In the genomic region with DNA sequence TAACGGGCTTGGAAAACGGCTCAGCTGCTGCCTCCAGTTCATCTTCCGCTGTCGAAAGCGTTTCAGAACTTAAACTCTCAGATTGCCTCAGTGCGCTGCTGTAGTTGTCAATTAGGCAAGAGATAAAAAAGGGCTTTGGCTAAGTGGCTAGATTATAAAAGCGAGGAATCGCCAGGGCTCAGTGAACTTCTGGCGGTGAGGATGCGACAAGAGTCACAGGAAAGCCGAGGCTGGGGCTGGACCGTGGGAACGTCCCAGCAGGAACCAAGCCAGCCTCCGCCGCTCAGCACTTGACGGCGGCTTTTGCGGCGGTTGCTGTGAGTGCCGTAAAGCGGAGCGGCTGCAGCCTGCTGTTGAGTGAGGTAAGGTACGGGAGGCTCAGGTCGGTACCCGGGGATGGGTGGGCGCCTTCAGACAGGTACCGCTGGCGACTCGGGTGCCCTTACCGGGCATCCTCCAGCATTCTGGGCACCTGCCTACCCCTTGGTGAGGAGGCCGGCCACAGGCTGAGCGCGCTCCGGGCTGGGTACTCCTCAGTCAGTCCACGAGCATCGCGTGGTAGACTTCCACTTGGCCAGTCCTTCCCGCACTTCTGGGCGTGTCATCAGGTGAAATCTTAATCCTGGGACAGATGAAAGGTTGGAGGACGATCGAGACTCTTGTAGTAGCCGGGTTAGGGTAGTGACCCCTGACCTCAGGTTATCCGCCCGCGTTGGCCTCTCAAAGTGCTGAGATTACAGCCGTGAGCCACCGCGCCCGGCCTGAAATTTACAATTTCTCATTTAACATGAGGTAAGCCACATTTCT, we compare ENCODE assay signal across 8 cellular contexts. TPM values are rescaled to one million over a fixed set of nuclear protein-coding genes. Genes with fewer than 3 reads are reported as not detected.
DNase-seq lines count a peak whose midpoint lies in the region; ATAC-seq, FAIRE-seq and TF ChIP-seq lines count a peak whose summit lies in the region.

A gene (plus strand): TSS at position 328 of the 807 bp plus-strand sequence. CDS start 16,902 bp downstream, outside the sequence.

- peak; percentile 97 for ATAC-seq in GM21381 (IDR thresholded peaks at IDR 0.05; ENCODE audit: unreplicated experiment)
- peak; percentile 100 for ATAC-seq in mucosa of descending colon

- H3K4me1 ChIP-seq in OCI-LY3 (ENCODE audit: low read length) (peaks cover 6% of the 10 kb centered on the region), mucosa of descending colon (ENCODE audit: low read depth) (peaks cover 5% of the 10 kb centered on the region)

- H3K4me3 ChIP-seq in OCI-LY3 (ENCODE audit: low read length), result peak within 1 kb of the TSS; percentile 83
- peak within 1 kb of the TSS; percentile 95 for H3K4me3 ChIP-seq in epithelial cell of esophagus (ENCODE audit: low read length)
- H3K4me3 ChIP-seq in mucosa of descending colon, result peak within 1 kb of the TSS; percentile 44

- intact Hi-C loops in mucosa of descending colon (cut with DNase I, micrococcal nuclease), result no loop called here

- no peaks in the 10 kb centered on the region for H3K27me3 ChIP-seq in OCI-LY3 (ENCODE audit: low read depth, low read length)

- H4K20me1 ChIP-seq in OCI-LY3 (ENCODE audit: insufficient read depth, low read length), result no peaks in the 10 kb centered on the region

- no peak for TF ChIP-seq CTCF in OCI-LY3 (IDR thresholded peaks at IDR 0.05; ENCODE audit: low read depth, low read length)
- TF ChIP-seq CTCF in epithelial cell of esophagus (IDR thresholded peaks at IDR 0.05; ENCODE audit: insufficient read depth, low read depth, low read length, missing control alignments), result no peak
- TF ChIP-seq CTCF in mucosa of descending colon (IDR thresholded peaks at IDR 0.05), result no peak

- H3K36me3 ChIP-seq in OCI-LY3 (replicated peaks; ENCODE audit: low read depth, low read length) (peaks cover 24% of the 10 kb centered on the region), mucosa of descending colon (ENCODE audit: low read depth) (no peaks in the 10 kb centered on the region)

- H2AFZ ChIP-seq in OCI-LY3 (ENCODE audit: low read depth, low read length), result peak within 1 kb of the TSS; percentile 99

- peak; percentile 13 for FAIRE-seq in HTR-8/SVneo (lab: Jason Lieb, UNC)

- H3K27ac ChIP-seq in OCI-LY3 (ENCODE audit: low read length), result no peak within 1 kb of the TSS

- DNase-seq in D341Med (ENCODE audit: low spot score), result peak; percentile 93
- peak; percentile 84 for DNase-seq in HTR-8/SVneo (ENCODE audit: insufficient read length, low spot score)
- peak; percentile 88 for DNase-seq in activated CD8-positive, alpha-beta memory T cell treated with anti-CD3 and anti-CD28 coated beads, Interleukin-2, amount 50 U/mL, for 48 hours
- peak; percentile 87 for DNase-seq in epithelial cell of esophagus (ENCODE audit: low read depth)
- peak; percentile 92 to 95 (median 93) for DNase-seq in mucosa of descending colon
- peak; percentile 75 for DNase-seq in stimulated activated CD8-positive, alpha-beta memory T cell treated with anti-CD3 and anti-CD28 coated beads, Interleukin-4, amount 100 ng/mL, for 24 hours (ENCODE audit: low read depth)

- H3K9ac ChIP-seq in OCI-LY3 (ENCODE audit: low read length), result peak within 1 kb of the TSS; percentile 68

- H3K79me2 ChIP-seq in OCI-LY3 (ENCODE audit: low read length), result peaks cover 12% of the 10 kb centered on the region

- peak within 1 kb of the TSS; percentile 91 for H3K4me2 ChIP-seq in OCI-LY3 (ENCODE audit: low read length)

- H3K9me3 ChIP-seq in OCI-LY3 (ENCODE audit: insufficient read depth, low read length) (peaks cover 3% of the 10 kb centered on the region; the same call in 1 of the 2 replicates), mucosa of descending colon (peaks cover 14% of the 10 kb centered on the region)

RNA-seq across cellular contexts. Expression of the gene that starts here (rescaled TPM):
- 10 to 100 TPM; 11.2 to 16.2 (median 15.1) TPM for total RNA-seq in mucosa of descending colon

Comparison
In these comparisons a context has a peak if more than half of its experiments do, and no peak if none do; other contexts are left out.
1. H3K4me3 ChIP-seq: peak in every context shown above with its lines; median percentile 95 in epithelial cell of esophagus; 83 in OCI-LY3; 44 in mucosa of descending colon.